19 cellular contexts compared by ENCODE assay signal in genomic region chr5:163867738-163868137, GRCh38.
A peak's percentile ranks its signal among the peaks of the same experiment; 100 is the strongest.
DNase-seq lines count a peak whose midpoint lies in the region; ATAC-seq and TF ChIP-seq lines count a peak whose summit lies in the region.
"Had no signal": no experiment of that assay in that cellular context is flagged by ENCODE, and none has a peak within 500 bp of the region (broad histone marks: within the 10 kb centered on the region; RNA-seq: fewer than 3 reads in every experiment).

No MANE protein-coding gene starts in this region.

- H3K4me1 Mint-ChIP-seq in CD8-positive, alpha-beta T cell (ENCODE audit: low read depth), result no peaks in the 10 kb centered on the region
- peaks cover 13% of the 10 kb centered on the region in 2 experiments for H3K4me1 Mint-ChIP-seq in H9

- H3K27ac ChIP-seq in brain microvascular endothelial cell (peak overlapping the region; percentile 30), H9 (ENCODE audit: insufficient read length, low read depth, low read length) (no peak overlapping the region)
- no peak overlapping the region for H3K27ac ChIP-seq in CD8-positive, alpha-beta T cell (ENCODE audit: low read depth, low read length)
- H3K27ac ChIP-seq: HL-60 had no signal

- CTCF ChIA-PET in CD8-positive, alpha-beta T cell (lab: Charles Lee), result no interaction called here

- H3K23me2 ChIP-seq in H9 (ENCODE audit: insufficient read length, low read depth, low read length, poor library complexity, severe bottlenecking), result no peaks in the 10 kb centered on the region

- H2BK15ac ChIP-seq in H9 (ENCODE audit: low read depth, low read length), result no peak overlapping the region

- no peaks in the 10 kb centered on the region for H3K27me3 Mint-ChIP-seq in CD8-positive, alpha-beta T cell (ENCODE audit: low read depth)
- no peaks in the 10 kb centered on the region for H3K27me3 Mint-ChIP-seq in H9 (ENCODE audit: low read depth)
- H3K27me3 Mint-ChIP-seq: CD4-positive, alpha-beta T cell had no signal

- WGBS in H9 (ENCODE audit: extremely low coverage, insufficient read length, low lambda C conversion rate), result no CpG with 5 or more reads among the region's 3 CpGs

- H3K18ac ChIP-seq in H9 (ENCODE audit: insufficient read length, low read depth, low read length), result no peak overlapping the region

- no peaks in the 10 kb centered on the region for H3K79me1 ChIP-seq in H9 (ENCODE audit: insufficient read depth, low read depth, low read length, poor library complexity, severe bottlenecking)

- TF ChIP-seq CTCF in brain microvascular endothelial cell (IDR thresholded peaks at IDR 0.05; ENCODE audit: low read depth, low read length, missing control alignments), result no peak
- no peak for TF ChIP-seq CTCF in CD8-positive, alpha-beta T cell (IDR thresholded peaks at IDR 0.05)
- no peak for TF ChIP-seq CTCF in H9 (conservative IDR thresholded peaks at IDR 0.05)

- H3K4me1 ChIP-seq in CD8-positive, alpha-beta T cell (ENCODE audit: insufficient read depth, low read length), result no peaks in the 10 kb centered on the region
- no peaks in the 10 kb centered on the region; the same call in 1 of the 2 replicates for H3K4me1 ChIP-seq in H9 (ENCODE audit: insufficient read depth, low read length)
- H3K4me1 ChIP-seq: BE2C had no signal

- H3K4me3 ChIP-seq in brain microvascular endothelial cell (ENCODE audit: low read depth, low read length), result no peak overlapping the region
- no peak overlapping the region for H3K4me3 ChIP-seq in CD8-positive, alpha-beta T cell (ENCODE audit: low read depth, low read length)
- H3K4me3 ChIP-seq: GM12878 had no signal

- POLR2A ChIA-PET in CD8-positive, alpha-beta T cell (lab: Charles Lee), result no interaction called here

- H3T11ph ChIP-seq in H9 (ENCODE audit: low read length), result no peak overlapping the region

- H3K23ac ChIP-seq in H9 (ENCODE audit: insufficient read length, low read depth, low read length), result no peak overlapping the region

- no peaks in the 10 kb centered on the region for H3K36me3 ChIP-seq in brain microvascular endothelial cell (replicated peaks)
- H3K36me3 ChIP-seq in CD8-positive, alpha-beta T cell (ENCODE audit: insufficient read depth, low read length), result no peaks in the 10 kb centered on the region
- H3K36me3 ChIP-seq: BE2C had no signal

- H3K79me2 ChIP-seq in H9 (ENCODE audit: insufficient read depth, low read length), result no peaks in the 10 kb centered on the region

- H2BK5ac ChIP-seq in H9 (ENCODE audit: insufficient read length, low read length), result no peak overlapping the region

- H4K8ac ChIP-seq in H9 (replicated peaks; ENCODE audit: insufficient read length, low read depth, low read length), result no peak overlapping the region

- no peaks in the 10 kb centered on the region for H3K9me3 ChIP-seq in CD8-positive, alpha-beta T cell (ENCODE audit: low read length)
- H3K9me3 ChIP-seq in H9 (ENCODE audit: control insufficient read depth, low read depth, low read length), result no peaks in the 10 kb centered on the region
- H3K9me3 ChIP-seq: BE2C had no signal

- no peak for ATAC-seq in CD8-positive, alpha-beta T cell
- no peak for ATAC-seq in GM21360 (IDR thresholded peaks at IDR 0.05; ENCODE audit: unreplicated experiment)
- ATAC-seq: GM12878 had no signal

- intact Hi-C loops in CD8-positive, alpha-beta T cell (cut with DNase I, micrococcal nuclease), result no loop called here

- H4K91ac ChIP-seq in H9 (ENCODE audit: insufficient read length, low read depth, low read length), result no peak overlapping the region

- no peak overlapping the region for H3K4me3 Mint-ChIP-seq in CD8-positive, alpha-beta T cell
- H3K4me3 Mint-ChIP-seq in H9, result no peak overlapping the region
- H3K4me3 Mint-ChIP-seq: CD4-positive, alpha-beta T cell had no signal

- in situ Hi-C loops in brain microvascular endothelial cell (cut with HindIII; ENCODE audit: low pct_ligation_motif_present, low sequenced_read_pairs), result no loop called here

- H3K9me3 Mint-ChIP-seq in CD8-positive, alpha-beta T cell, result peaks cover 3% of the 10 kb centered on the region
- H3K9me3 Mint-ChIP-seq in H9, result no peaks in the 10 kb centered on the region
- H3K9me3 Mint-ChIP-seq: CD4-positive, alpha-beta T cell had no signal

- no peak overlapping the region for H3K4me2 ChIP-seq in H9 (ENCODE audit: insufficient read depth, insufficient read length, low read length)

- DNase-seq in M059J (ENCODE audit: low read depth), result peak; percentile 30
- peak; percentile 16 for DNase-seq in brain microvascular endothelial cell
- peak; percentile 79 for DNase-seq in glomerular endothelial cell (ENCODE audit: extremely low read depth, low read depth, low spot score)
- DNase-seq in CD8-positive, alpha-beta T cell, result no peak
- no peak for DNase-seq in H9
- DNase-seq in GM19240 (ENCODE audit: insufficient read length, low spot score), result no peak
- DNase-seq: BE2C; Calu3; CD4-positive, alpha-beta T cell; MV-4-11; NCI-H1417; NCI-H1930; NCI-H446; NCI-H748 treated with DMSO at 0.1 percent for 48 hours; RPMI8226; SIG-M5 had no signal

- no peak overlapping the region for H4K5ac ChIP-seq in H9 (ENCODE audit: insufficient read length, low read depth, low read length)

- H2AFZ ChIP-seq in H9 (ENCODE audit: low read length), result no peak overlapping the region

- no peaks in the 10 kb centered on the region for H3K36me3 Mint-ChIP-seq in CD8-positive, alpha-beta T cell
- H3K36me3 Mint-ChIP-seq in H9 (ENCODE audit: insufficient read depth in 1 of 3, low read depth in 3 of 3), result no peaks in the 10 kb centered on the region

- no peaks in the 10 kb centered on the region for H4K20me1 ChIP-seq in H9 (ENCODE audit: control insufficient read depth, insufficient read depth, insufficient read length)

- H3K14ac ChIP-seq in H9 (ENCODE audit: insufficient read depth, low read length), result no peak overlapping the region

- no peak overlapping the region for H3K56ac ChIP-seq in H9 (ENCODE audit: insufficient read length, low read depth, low read length)

- H3K4ac ChIP-seq in H9 (ENCODE audit: low read depth, low read length), result no peak overlapping the region

- no peaks in the 10 kb centered on the region for H3K27me3 ChIP-seq in brain microvascular endothelial cell (replicated peaks)
- no peaks in the 10 kb centered on the region for H3K27me3 ChIP-seq in CD8-positive, alpha-beta T cell (ENCODE audit: insufficient read depth, low read length)
- H3K27me3 ChIP-seq in H9 (ENCODE audit: insufficient read depth, low read length), result no peaks in the 10 kb centered on the region
- H3K27me3 ChIP-seq: BE2C had no signal

- H3K9ac ChIP-seq in H9 (ENCODE audit: extremely low read depth, insufficient read length, low read length), result no peak overlapping the region

- H2AK5ac ChIP-seq in H9 (ENCODE audit: insufficient read length, low read length), result no peak overlapping the region

- H3K27ac Mint-ChIP-seq in CD8-positive, alpha-beta T cell, result no peak overlapping the region
- no peak overlapping the region for H3K27ac Mint-ChIP-seq in H9
- H3K27ac Mint-ChIP-seq: CD4-positive, alpha-beta T cell had no signal

- no peak overlapping the region for H2BK20ac ChIP-seq in H9 (ENCODE audit: low read depth, low read length, poor library complexity, severe bottlenecking)

- no peak overlapping the region for H2BK120ac ChIP-seq in H9 (ENCODE audit: low read depth, low read length, poor library complexity, severe bottlenecking)

- H2BK12ac ChIP-seq in H9 (ENCODE audit: insufficient read length, low read depth, low read length), result no peak overlapping the region

Comparison
In these comparisons a context has a peak if more than half of its experiments do, and no peak if none do; other contexts are left out.
1. DNase-seq: peak in M059J (single experiment), brain microvascular endothelial cell (single experiment) and glomerular endothelial cell (single experiment); none in CD8-positive, alpha-beta T cell (0 of 7), H9 (single experiment) and GM19240 (single experiment).